1 cellular context compared by ENCODE assay signal in the genomic region with DNA sequence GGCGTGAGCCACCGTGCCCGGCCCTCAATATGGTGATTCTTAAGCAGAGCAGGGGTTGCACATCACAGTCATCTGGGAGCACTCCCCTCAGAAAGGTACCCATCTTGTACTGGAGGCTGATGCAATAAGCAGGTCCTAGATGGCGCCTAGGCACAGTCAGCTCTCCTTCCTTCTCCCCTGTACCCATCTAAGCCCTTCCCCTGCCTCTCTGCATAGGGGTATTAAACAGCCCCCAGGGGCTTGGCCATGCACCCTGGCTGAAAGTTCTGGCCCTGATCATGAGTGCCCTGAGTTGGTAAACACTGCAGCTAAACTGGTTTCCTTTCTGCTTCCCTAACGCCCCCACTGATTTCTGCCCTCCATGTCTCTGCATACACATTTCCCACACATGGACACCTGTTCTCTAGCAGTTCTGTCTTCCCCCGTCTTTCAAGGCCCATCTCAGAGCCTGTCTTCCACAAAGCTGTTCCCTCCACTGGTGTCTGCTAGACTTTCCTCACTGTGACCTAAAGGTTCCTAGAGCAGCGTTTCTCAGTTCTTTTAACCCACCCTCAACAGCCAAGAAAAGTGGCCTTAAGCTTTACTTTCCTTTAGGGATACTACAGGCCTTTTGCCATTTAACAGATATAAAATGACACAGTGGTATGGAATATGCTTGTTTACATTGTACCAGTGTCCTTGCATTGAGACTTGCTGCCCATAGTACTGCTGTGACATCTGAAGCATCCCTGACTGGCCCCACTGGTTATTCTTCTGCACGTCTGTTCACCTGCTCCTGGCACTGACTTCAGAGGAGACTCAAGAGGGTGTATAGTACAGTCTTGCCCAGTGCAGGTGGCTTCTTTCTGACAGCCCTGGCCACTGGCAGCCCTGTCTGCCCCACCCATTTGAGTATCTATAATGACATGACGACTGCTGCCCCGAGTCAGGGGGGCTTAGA.
A peak's percentile ranks its signal among the peaks of the same experiment; 100 is the strongest.
TF ChIP-seq lines count a peak whose summit lies in the region.

No MANE protein-coding gene starts in this region.

TF ChIP-seq in K562, 482 proteins besides CTCF, POLR2A, EP300 and RAD21 (continued from another document and continues in another):
- TF ChIP-seq KDM5B (IDR thresholded peaks at IDR 0.05; ENCODE audit: insufficient replicate concordance, low read depth, low read length), result no peak
- peak; percentile 82 for TF ChIP-seq ZSCAN32 (CRISPR knock-in tag; IDR thresholded peaks at IDR 0.05)
- TF ChIP-seq, protein P1, sequence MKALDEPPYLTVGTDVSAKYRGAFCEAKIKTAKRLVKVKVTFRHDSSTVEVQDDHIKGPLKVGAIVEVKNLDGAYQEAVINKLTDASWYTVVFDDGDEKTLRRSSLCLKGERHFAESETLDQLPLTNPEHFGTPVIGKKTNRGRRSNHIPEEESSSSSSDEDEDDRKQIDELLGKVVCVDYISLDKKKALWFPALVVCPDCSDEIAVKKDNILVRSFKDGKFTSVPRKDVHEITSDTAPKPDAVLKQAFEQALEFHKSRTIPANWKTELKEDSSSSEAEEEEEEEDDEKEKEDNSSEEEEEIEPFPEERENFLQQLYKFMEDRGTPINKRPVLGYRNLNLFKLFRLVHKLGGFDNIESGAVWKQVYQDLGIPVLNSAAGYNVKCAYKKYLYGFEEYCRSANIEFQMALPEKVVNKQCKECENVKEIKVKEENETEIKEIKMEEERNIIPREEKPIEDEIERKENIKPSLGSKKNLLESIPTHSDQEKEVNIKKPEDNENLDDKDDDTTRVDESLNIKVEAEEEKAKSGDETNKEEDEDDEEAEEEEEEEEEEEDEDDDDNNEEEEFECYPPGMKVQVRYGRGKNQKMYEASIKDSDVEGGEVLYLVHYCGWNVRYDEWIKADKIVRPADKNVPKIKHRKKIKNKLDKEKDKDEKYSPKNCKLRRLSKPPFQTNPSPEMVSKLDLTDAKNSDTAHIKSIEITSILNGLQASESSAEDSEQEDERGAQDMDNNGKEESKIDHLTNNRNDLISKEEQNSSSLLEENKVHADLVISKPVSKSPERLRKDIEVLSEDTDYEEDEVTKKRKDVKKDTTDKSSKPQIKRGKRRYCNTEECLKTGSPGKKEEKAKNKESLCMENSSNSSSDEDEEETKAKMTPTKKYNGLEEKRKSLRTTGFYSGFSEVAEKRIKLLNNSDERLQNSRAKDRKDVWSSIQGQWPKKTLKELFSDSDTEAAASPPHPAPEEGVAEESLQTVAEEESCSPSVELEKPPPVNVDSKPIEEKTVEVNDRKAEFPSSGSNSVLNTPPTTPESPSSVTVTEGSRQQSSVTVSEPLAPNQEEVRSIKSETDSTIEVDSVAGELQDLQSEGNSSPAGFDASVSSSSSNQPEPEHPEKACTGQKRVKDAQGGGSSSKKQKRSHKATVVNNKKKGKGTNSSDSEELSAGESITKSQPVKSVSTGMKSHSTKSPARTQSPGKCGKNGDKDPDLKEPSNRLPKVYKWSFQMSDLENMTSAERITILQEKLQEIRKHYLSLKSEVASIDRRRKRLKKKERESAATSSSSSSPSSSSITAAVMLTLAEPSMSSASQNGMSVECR (CRISPR knock-in tag; IDR thresholded peaks at IDR 0.05), result 0 out of 2 replicates have a peak, but pooled peaks have one; percentile 48
- TF ChIP-seq HNRNPL (IDR thresholded peaks at IDR 0.05; ENCODE audit: low read depth, low read length), result no peak
- TF ChIP-seq NCOA4 (IDR thresholded peaks at IDR 0.05; ENCODE audit: partially characterized antibody), result no peak
- TF ChIP-seq ZNF121 (CRISPR knock-in tag; conservative IDR thresholded peaks at IDR 0.05), result no peak
- TF ChIP-seq ZNF785 (CRISPR knock-in tag; IDR thresholded peaks at IDR 0.05), result no peak
- no peak for TF ChIP-seq KAT7 (CRISPR knock-in tag; IDR thresholded peaks at IDR 0.05; ENCODE audit: borderline replicate concordance)
- TF ChIP-seq ZNF143 (CRISPR knock-in tag; IDR thresholded peaks at IDR 0.05), result no peak
- TF ChIP-seq ZNF830 (CRISPR knock-in tag; IDR thresholded peaks at IDR 0.05), result no peak
- TF ChIP-seq, protein P2, sequence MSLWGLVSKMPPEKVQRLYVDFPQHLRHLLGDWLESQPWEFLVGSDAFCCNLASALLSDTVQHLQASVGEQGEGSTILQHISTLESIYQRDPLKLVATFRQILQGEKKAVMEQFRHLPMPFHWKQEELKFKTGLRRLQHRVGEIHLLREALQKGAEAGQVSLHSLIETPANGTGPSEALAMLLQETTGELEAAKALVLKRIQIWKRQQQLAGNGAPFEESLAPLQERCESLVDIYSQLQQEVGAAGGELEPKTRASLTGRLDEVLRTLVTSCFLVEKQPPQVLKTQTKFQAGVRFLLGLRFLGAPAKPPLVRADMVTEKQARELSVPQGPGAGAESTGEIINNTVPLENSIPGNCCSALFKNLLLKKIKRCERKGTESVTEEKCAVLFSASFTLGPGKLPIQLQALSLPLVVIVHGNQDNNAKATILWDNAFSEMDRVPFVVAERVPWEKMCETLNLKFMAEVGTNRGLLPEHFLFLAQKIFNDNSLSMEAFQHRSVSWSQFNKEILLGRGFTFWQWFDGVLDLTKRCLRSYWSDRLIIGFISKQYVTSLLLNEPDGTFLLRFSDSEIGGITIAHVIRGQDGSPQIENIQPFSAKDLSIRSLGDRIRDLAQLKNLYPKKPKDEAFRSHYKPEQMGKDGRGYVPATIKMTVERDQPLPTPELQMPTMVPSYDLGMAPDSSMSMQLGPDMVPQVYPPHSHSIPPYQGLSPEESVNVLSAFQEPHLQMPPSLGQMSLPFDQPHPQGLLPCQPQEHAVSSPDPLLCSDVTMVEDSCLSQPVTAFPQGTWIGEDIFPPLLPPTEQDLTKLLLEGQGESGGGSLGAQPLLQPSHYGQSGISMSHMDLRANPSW (CRISPR knock-in tag; IDR thresholded peaks at IDR 0.05), result no peak
- no peak for TF ChIP-seq EHMT2 (IDR thresholded peaks at IDR 0.05)
- peak; percentile 84 for TF ChIP-seq CEBPG (CRISPR knock-in tag; IDR thresholded peaks at IDR 0.05)
- peak; percentile 61 to 75 for TF ChIP-seq CEBPG (tag; conservative IDR thresholded peaks at IDR 0.05 in 1 of 2, IDR thresholded peaks at IDR 0.05 in 1 of 2)
- no peak for TF ChIP-seq SAFB2 (IDR thresholded peaks at IDR 0.05; ENCODE audit: borderline replicate concordance, low read depth, low read length, severe bottlenecking)
- TF ChIP-seq FOXM1 (IDR thresholded peaks at IDR 0.05; ENCODE audit: low read depth), result no peak
- no peak for TF ChIP-seq FOXM1 (CRISPR knock-in tag; IDR thresholded peaks at IDR 0.05; ENCODE audit: low read depth)
- TF ChIP-seq, protein P3, sequence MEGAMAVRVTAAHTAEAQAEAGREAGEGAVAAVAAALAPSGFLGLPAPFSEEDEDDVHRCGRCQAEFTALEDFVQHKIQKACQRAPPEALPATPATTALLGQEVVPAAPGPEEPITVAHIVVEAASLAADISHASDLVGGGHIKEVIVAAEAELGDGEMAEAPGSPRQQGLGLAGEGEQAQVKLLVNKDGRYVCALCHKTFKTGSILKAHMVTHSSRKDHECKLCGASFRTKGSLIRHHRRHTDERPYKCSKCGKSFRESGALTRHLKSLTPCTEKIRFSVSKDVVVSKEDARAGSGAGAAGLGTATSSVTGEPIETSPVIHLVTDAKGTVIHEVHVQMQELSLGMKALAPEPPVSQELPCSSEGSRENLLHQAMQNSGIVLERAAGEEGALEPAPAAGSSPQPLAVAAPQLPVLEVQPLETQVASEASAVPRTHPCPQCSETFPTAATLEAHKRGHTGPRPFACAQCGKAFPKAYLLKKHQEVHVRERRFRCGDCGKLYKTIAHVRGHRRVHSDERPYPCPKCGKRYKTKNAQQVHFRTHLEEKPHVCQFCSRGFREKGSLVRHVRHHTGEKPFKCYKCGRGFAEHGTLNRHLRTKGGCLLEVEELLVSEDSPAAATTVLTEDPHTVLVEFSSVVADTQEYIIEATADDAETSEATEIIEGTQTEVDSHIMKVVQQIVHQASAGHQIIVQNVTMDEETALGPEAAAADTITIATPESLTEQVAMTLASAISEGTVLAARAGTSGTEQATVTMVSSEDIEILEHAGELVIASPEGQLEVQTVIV (CRISPR knock-in tag; IDR thresholded peaks at IDR 0.05; ENCODE audit: borderline replicate concordance), result no peak
- TF ChIP-seq, protein P4, sequence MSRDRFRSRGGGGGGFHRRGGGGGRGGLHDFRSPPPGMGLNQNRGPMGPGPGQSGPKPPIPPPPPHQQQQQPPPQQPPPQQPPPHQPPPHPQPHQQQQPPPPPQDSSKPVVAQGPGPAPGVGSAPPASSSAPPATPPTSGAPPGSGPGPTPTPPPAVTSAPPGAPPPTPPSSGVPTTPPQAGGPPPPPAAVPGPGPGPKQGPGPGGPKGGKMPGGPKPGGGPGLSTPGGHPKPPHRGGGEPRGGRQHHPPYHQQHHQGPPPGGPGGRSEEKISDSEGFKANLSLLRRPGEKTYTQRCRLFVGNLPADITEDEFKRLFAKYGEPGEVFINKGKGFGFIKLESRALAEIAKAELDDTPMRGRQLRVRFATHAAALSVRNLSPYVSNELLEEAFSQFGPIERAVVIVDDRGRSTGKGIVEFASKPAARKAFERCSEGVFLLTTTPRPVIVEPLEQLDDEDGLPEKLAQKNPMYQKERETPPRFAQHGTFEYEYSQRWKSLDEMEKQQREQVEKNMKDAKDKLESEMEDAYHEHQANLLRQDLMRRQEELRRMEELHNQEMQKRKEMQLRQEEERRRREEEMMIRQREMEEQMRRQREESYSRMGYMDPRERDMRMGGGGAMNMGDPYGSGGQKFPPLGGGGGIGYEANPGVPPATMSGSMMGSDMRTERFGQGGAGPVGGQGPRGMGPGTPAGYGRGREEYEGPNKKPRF (IDR thresholded peaks at IDR 0.05; ENCODE audit: low read depth, low read length), result no peak
- 0 out of 2 replicates have a peak, but pooled peaks have one; percentile 34 for TF ChIP-seq ZNF311 (CRISPR knock-in tag; IDR thresholded peaks at IDR 0.05)
- no peak for TF ChIP-seq RHOXF2B (CRISPR knock-in tag; conservative IDR thresholded peaks at IDR 0.05)
- TF ChIP-seq, protein P5, sequence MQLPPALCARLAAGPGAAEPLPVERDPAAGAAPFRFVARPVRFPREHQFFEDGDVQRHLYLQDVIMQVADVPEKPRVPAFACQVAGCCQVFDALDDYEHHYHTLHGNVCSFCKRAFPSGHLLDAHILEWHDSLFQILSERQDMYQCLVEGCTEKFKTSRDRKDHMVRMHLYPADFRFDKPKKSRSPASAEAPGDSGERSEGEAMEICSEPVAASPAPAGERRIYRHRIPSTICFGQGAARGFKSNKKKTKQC (CRISPR knock-in tag; IDR thresholded peaks at IDR 0.05), result no peak
- peak; percentile 10; the same call in 1 of the 2 replicates for TF ChIP-seq PHF8 (IDR thresholded peaks at IDR 0.05; ENCODE audit: borderline replicate concordance, low read length)
- no peak for TF ChIP-seq ATF7 (IDR thresholded peaks at IDR 0.05)
- TF ChIP-seq, protein P6, sequence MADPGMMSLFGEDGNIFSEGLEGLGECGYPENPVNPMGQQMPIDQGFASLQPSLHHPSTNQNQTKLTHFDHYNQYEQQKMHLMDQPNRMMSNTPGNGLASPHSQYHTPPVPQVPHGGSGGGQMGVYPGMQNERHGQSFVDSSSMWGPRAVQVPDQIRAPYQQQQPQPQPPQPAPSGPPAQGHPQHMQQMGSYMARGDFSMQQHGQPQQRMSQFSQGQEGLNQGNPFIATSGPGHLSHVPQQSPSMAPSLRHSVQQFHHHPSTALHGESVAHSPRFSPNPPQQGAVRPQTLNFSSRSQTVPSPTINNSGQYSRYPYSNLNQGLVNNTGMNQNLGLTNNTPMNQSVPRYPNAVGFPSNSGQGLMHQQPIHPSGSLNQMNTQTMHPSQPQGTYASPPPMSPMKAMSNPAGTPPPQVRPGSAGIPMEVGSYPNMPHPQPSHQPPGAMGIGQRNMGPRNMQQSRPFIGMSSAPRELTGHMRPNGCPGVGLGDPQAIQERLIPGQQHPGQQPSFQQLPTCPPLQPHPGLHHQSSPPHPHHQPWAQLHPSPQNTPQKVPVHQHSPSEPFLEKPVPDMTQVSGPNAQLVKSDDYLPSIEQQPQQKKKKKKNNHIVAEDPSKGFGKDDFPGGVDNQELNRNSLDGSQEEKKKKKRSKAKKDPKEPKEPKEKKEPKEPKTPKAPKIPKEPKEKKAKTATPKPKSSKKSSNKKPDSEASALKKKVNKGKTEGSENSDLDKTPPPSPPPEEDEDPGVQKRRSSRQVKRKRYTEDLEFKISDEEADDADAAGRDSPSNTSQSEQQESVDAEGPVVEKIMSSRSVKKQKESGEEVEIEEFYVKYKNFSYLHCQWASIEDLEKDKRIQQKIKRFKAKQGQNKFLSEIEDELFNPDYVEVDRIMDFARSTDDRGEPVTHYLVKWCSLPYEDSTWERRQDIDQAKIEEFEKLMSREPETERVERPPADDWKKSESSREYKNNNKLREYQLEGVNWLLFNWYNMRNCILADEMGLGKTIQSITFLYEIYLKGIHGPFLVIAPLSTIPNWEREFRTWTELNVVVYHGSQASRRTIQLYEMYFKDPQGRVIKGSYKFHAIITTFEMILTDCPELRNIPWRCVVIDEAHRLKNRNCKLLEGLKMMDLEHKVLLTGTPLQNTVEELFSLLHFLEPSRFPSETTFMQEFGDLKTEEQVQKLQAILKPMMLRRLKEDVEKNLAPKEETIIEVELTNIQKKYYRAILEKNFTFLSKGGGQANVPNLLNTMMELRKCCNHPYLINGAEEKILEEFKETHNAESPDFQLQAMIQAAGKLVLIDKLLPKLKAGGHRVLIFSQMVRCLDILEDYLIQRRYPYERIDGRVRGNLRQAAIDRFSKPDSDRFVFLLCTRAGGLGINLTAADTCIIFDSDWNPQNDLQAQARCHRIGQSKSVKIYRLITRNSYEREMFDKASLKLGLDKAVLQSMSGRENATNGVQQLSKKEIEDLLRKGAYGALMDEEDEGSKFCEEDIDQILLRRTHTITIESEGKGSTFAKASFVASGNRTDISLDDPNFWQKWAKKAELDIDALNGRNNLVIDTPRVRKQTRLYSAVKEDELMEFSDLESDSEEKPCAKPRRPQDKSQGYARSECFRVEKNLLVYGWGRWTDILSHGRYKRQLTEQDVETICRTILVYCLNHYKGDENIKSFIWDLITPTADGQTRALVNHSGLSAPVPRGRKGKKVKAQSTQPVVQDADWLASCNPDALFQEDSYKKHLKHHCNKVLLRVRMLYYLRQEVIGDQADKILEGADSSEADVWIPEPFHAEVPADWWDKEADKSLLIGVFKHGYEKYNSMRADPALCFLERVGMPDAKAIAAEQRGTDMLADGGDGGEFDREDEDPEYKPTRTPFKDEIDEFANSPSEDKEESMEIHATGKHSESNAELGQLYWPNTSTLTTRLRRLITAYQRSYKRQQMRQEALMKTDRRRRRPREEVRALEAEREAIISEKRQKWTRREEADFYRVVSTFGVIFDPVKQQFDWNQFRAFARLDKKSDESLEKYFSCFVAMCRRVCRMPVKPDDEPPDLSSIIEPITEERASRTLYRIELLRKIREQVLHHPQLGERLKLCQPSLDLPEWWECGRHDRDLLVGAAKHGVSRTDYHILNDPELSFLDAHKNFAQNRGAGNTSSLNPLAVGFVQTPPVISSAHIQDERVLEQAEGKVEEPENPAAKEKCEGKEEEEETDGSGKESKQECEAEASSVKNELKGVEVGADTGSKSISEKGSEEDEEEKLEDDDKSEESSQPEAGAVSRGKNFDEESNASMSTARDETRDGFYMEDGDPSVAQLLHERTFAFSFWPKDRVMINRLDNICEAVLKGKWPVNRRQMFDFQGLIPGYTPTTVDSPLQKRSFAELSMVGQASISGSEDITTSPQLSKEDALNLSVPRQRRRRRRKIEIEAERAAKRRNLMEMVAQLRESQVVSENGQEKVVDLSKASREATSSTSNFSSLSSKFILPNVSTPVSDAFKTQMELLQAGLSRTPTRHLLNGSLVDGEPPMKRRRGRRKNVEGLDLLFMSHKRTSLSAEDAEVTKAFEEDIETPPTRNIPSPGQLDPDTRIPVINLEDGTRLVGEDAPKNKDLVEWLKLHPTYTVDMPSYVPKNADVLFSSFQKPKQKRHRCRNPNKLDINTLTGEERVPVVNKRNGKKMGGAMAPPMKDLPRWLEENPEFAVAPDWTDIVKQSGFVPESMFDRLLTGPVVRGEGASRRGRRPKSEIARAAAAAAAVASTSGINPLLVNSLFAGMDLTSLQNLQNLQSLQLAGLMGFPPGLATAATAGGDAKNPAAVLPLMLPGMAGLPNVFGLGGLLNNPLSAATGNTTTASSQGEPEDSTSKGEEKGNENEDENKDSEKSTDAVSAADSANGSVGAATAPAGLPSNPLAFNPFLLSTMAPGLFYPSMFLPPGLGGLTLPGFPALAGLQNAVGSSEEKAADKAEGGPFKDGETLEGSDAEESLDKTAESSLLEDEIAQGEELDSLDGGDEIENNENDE (IDR thresholded peaks at IDR 0.05; ENCODE audit: low read depth, low read length), result peak; percentile 18
- no peak for TF ChIP-seq ERF (CRISPR knock-in tag; IDR thresholded peaks at IDR 0.05)
- no peak for TF ChIP-seq SRSF9 (IDR thresholded peaks at IDR 0.05; ENCODE audit: borderline replicate concordance, low read depth, low read length)
